Comparison of ENCODE assay signal across 22 cellular contexts in genomic region chr6:170226647-170227046, GRCh38.
DNase-seq lines count a peak whose midpoint lies in the region; TF ChIP-seq lines count a peak whose summit lies in the region.
"Had no signal": no experiment of that assay in that cellular context is flagged by ENCODE, and none has a peak within 500 bp of the region (broad histone marks: within the 10 kb centered on the region; RNA-seq: fewer than 3 reads in every experiment).

No MANE protein-coding gene starts in this region.

- no peak overlapping the region for H3K4me3 Mint-ChIP-seq in osteocyte (ENCODE audit: unreplicated experiment)
- H3K4me3 Mint-ChIP-seq: CD8-positive, alpha-beta T cell; GM23338; IgD-negative memory B cell had no signal

- intact Hi-C loops in cardiac septum (cut with DNase I) (no loop called here), left ventricle myocardium inferior (cut with micrococcal nuclease) (no loop called here), esophagus squamous epithelium (cut with DNase I) (no loop called here), posterior vena cava (cut with DNase I) (no loop called here)

- 26 to 65% methylated on average over 3 to 7 of the region's 9 CpGs for WGBS in esophagus squamous epithelium, 2 donors
- WGBS in suprapubic skin: 55% methylated on average over 7 of the region's 9 CpGs

- H3K36me3 ChIP-seq in left ventricle myocardium inferior (no peaks in the 10 kb centered on the region), esophagus squamous epithelium (no peaks in the 10 kb centered on the region), suprapubic skin (no peaks in the 10 kb centered on the region)
- H3K36me3 ChIP-seq: BE2C, MG63 had no signal

- DNase-seq in cardiac septum (ENCODE audit: low spot score) (peak; percentile 36), left ventricle myocardium inferior (no peak), esophagus squamous epithelium (lab: John Stamatoyannopoulos, UW) (no peak), posterior vena cava (ENCODE audit: low spot score) (peak; percentile 60), suprapubic skin (ENCODE audit: low spot score in 2 of 2) (peak; percentile 43 to 70), osteocyte (ENCODE audit: extremely low spot score, unreplicated experiment) (no peak), NCI-H748 treated with DMSO at 0.1 percent for 48 hours (lab: John Stamatoyannopoulos, UW) (no peak), NCI-H146 (lab: John Stamatoyannopoulos, UW) (no peak)
- DNase-seq: BE2C; CD8-positive, alpha-beta T cell; DMS53; EL; HCEC 1CT; Karpas-422; MG63; NCI-H1048; NCI-H1436; NCI-H2081 treated with DMSO at 0.1 percent for 48 hours; SHP77 treated with DMSO at 0.1 percent for 48 hours had no signal

- H3K9me3 ChIP-seq in left ventricle myocardium inferior (replicated peaks): no peaks in the 10 kb centered on the region
- no peaks in the 10 kb centered on the region for H3K9me3 ChIP-seq in esophagus squamous epithelium
- no peaks in the 10 kb centered on the region for H3K9me3 ChIP-seq in suprapubic skin
- H3K9me3 ChIP-seq: BE2C, MG63 had no signal

- no peak overlapping the region for H3K27ac Mint-ChIP-seq in osteocyte (ENCODE audit: unreplicated experiment)
- H3K27ac Mint-ChIP-seq: CD8-positive, alpha-beta T cell; GM23338; IgD-negative memory B cell had no signal

- no peak for TF ChIP-seq POLR2A in esophagus squamous epithelium (IDR thresholded peaks at IDR 0.05)
- no peak for TF ChIP-seq POLR2A in suprapubic skin (IDR thresholded peaks at IDR 0.05)

- H3K4me1 ChIP-seq in left ventricle myocardium inferior (peaks cover 18% of the 10 kb centered on the region), esophagus squamous epithelium (peaks cover 16 to 59% (median 34%) of the 10 kb centered on the region in 3 donors), suprapubic skin (peaks cover 38% of the 10 kb centered on the region)
- H3K4me1 ChIP-seq: BE2C had no signal

- H3K27me3 Mint-ChIP-seq in osteocyte (ENCODE audit: unreplicated experiment): no peaks in the 10 kb centered on the region

- H3K4me3 ChIP-seq in left ventricle myocardium inferior (no peak overlapping the region), esophagus squamous epithelium (no peak overlapping the region), suprapubic skin (no peak overlapping the region)
- H3K4me3 ChIP-seq: GM12878, GM23338, MG63 had no signal

- H3K27ac ChIP-seq in left ventricle myocardium inferior (replicated peaks) (no peak overlapping the region), esophagus squamous epithelium (peak overlapping the region; percentile 11 to 90 (median 44)), suprapubic skin (no peak overlapping the region)

- H3K9me3 Mint-ChIP-seq in osteocyte (ENCODE audit: unreplicated experiment): no peaks in the 10 kb centered on the region
- H3K9me3 Mint-ChIP-seq: CD8-positive, alpha-beta T cell; GM23338 had no signal

- H3K36me3 Mint-ChIP-seq in osteocyte (ENCODE audit: unreplicated experiment): no peaks in the 10 kb centered on the region
- H3K36me3 Mint-ChIP-seq: CD8-positive, alpha-beta T cell; IgD-negative memory B cell had no signal

- TF ChIP-seq CTCF in left ventricle myocardium inferior (IDR thresholded peaks at IDR 0.05; ENCODE audit: borderline replicate concordance) (no peak), esophagus squamous epithelium (IDR thresholded peaks at IDR 0.05) (no peak), suprapubic skin (IDR thresholded peaks at IDR 0.05) (no peak), osteocyte (IDR thresholded peaks at IDR 0.05) (no peak)

- H3K4me1 Mint-ChIP-seq in osteocyte (ENCODE audit: unreplicated experiment): peaks cover 10% of the 10 kb centered on the region

- TF ChIP-seq EP300 in suprapubic skin (IDR thresholded peaks at IDR 0.05): no peak

- no peaks in the 10 kb centered on the region for H3K27me3 ChIP-seq in left ventricle myocardium inferior (ENCODE audit: low read depth)
- peaks cover 0 to 70% (median 0%) of the 10 kb centered on the region in 4 donors for H3K27me3 ChIP-seq in esophagus squamous epithelium
- peaks cover 40% of the 10 kb centered on the region for H3K27me3 ChIP-seq in suprapubic skin
- H3K27me3 ChIP-seq: BE2C, MG63 had no signal

Comparison
In these comparisons a context has a peak if more than half of its experiments do, and no peak if none do; other contexts are left out.
1. DNase-seq: peak in cardiac septum (single experiment), posterior vena cava (single experiment) and suprapubic skin (2 of 2); none in left ventricle myocardium inferior (single experiment), esophagus squamous epithelium (single experiment), osteocyte (single experiment), NCI-H748 treated with DMSO at 0.1 percent for 48 hours (single experiment) and NCI-H146 (single experiment).
2. H3K27ac ChIP-seq: peak in esophagus squamous epithelium (4 of 4); none in left ventricle myocardium inferior (single experiment) and suprapubic skin (single experiment).